In the genomic region with DNA sequence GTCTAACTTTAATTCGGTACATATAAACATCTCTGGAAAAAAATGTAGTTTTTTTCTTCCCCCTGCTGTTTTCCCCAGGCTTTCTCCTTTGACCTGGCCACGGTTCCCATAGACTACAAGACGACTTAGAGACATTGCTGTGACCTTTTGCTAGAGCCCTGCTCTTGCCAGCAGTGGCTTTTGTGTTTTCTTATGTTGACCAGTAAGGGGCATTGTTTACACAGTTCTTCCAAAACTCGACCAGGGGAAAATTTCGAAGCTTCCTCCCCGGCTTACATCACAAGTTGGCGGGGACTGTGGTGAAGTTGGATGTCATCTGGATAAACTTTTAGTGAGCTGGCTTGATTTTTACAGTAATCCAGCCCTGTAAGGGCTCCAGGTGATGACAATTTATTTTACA, we compare ENCODE assay signal across 16 cellular contexts. TPM values are rescaled to one million over a fixed set of nuclear protein-coding genes. Genes with fewer than 3 reads are reported as not detected.
DNase-seq lines count a peak whose midpoint lies in the region; ATAC-seq and TF ChIP-seq lines count a peak whose summit lies in the region.
"Had no signal": no experiment of that assay in that cellular context is flagged by ENCODE, and none has a peak within 500 bp of the region (broad histone marks: within the 10 kb centered on the region; RNA-seq: fewer than 3 reads in every experiment).

No MANE protein-coding gene starts in this region.

- no peaks in the 10 kb centered on the region for H3K36me3 ChIP-seq in HCT116 (ENCODE audit: control insufficient read depth in 1 of 2, insufficient read depth in 2 of 2, low read length in 2 of 2)
- H3K36me3 ChIP-seq: heart right ventricle, suprapubic skin had no signal

- no peaks in the 10 kb centered on the region for H3K27me3 ChIP-seq in HCT116 (ENCODE audit: insufficient read depth, low read length)
- H3K27me3 ChIP-seq: suprapubic skin had no signal

- POLR2A ChIA-PET in HCT116 (lab: Charles Lee) = no interaction called here

- no peaks in the 10 kb centered on the region for H3K79me2 ChIP-seq in HCT116 (ENCODE audit: insufficient read depth, low read length)

- H3K27ac Mint-ChIP-seq in memory B cell = no peak overlapping the region
- H3K27ac Mint-ChIP-seq in activated naive CD4-positive, alpha-beta T cell treated with anti-CD3 and anti-CD28 coated beads, Interleukin-2, amount 50 U/mL, for 72 hours = no peak overlapping the region
- H3K27ac Mint-ChIP-seq: activated CD4-positive, alpha-beta memory T cell treated with anti-CD3 and anti-CD28 coated beads, Interleukin-2, amount 10 ng/mL, durations not matched to agents 7 days and 5 days; effector memory CD8-positive, alpha-beta T cell had no signal

- peak; percentile 8 for TF ChIP-seq CTCF in GM12865 (IDR thresholded peaks at IDR 0.05; ENCODE audit: insufficient read depth, low read depth, low read length, missing control alignments)
- TF ChIP-seq CTCF in HCT116 (IDR thresholded peaks at IDR 0.05 in 2 of 3, conservative IDR thresholded peaks at IDR 0.05 in 1 of 3; ENCODE audit: borderline replicate concordance in 1 of 3, insufficient read depth in 1 of 3, low read depth in 2 of 3, low read length in 2 of 3) = 0 out of 6 replicates have a peak, but pooled peaks of 1 of the 3 experiments have one; percentile 2
- no peak for TF ChIP-seq CTCF in VCaP (conservative IDR thresholded peaks at IDR 0.05)
- no peak for TF ChIP-seq CTCF in lower leg skin (IDR thresholded peaks at IDR 0.05)

- no peak for TF ChIP-seq RAD21 in HCT116 (IDR thresholded peaks at IDR 0.05; ENCODE audit: low read depth)

- H3K4me1 ChIP-seq in HCT116 (ENCODE audit: control insufficient read depth in 1 of 2, insufficient read depth in 2 of 2, low read length in 2 of 2) = peaks cover 0 to 7% of the 10 kb centered on the region in 2 experiments; a peak in 2 of 4 replicates
- H3K4me1 ChIP-seq: heart right ventricle, suprapubic skin had no signal

- TF ChIP-seq POLR2A in HCT116 (IDR thresholded peaks at IDR 0.05; ENCODE audit: borderline replicate concordance, extremely low read depth, insufficient read depth, insufficient read length) (no peak), lower leg skin (IDR thresholded peaks at IDR 0.05) (no peak)

- DNase-seq in GM12865 (ENCODE audit: low read depth) (peak; percentile 30), HCT116 (ENCODE audit: low read depth, low spot score) (no peak), memory B cell (ENCODE audit: low spot score in 2 of 2) (no peak), SW 1271 (lab: John Stamatoyannopoulos, UW) (no peak), lower leg skin (ENCODE audit: low spot score in 2 of 2) (no peak)
- DNase-seq in activated naive CD4-positive, alpha-beta T cell treated with anti-CD3 and anti-CD28 coated beads, Interleukin-2, amount 50 U/mL, for 72 hours (ENCODE audit: low spot score in 2 of 2) = no peak
- no peak for DNase-seq in activated CD4-positive, alpha-beta T cell treated with anti-CD3 and anti-CD28 coated beads for 48 hours
- DNase-seq: activated CD4-positive, alpha-beta memory T cell treated with anti-CD3 and anti-CD28 coated beads, Interleukin-2, amount 10 ng/mL, durations not matched to agents 7 days and 5 days; effector memory CD8-positive, alpha-beta T cell; EL; heart right ventricle; left cardiac atrium; small intestine; T-helper 2 cell had no signal

- H3K27me3 Mint-ChIP-seq in memory B cell = peaks cover 1% of the 10 kb centered on the region

- ATAC-seq in HCT116 (0 out of 2 replicates have a peak, but pooled peaks have one; percentile 27), memory B cell (ENCODE audit: low read depth) (peak; percentile 21)
- no peak for ATAC-seq in activated naive CD4-positive, alpha-beta T cell treated with anti-CD3 and anti-CD28 coated beads, Interleukin-2, amount 50 U/mL, for 72 hours
- ATAC-seq: effector memory CD8-positive, alpha-beta T cell; heart right ventricle; left cardiac atrium had no signal

- H4K20me1 ChIP-seq in HCT116 (ENCODE audit: insufficient read depth) = no peaks in the 10 kb centered on the region

- H2AFZ ChIP-seq in HCT116 (ENCODE audit: low read depth, low read length, poor library complexity, severe bottlenecking) = no peak overlapping the region

- no peak overlapping the region for H3K4me2 ChIP-seq in HCT116 (ENCODE audit: low read length)

- intact Hi-C loops in HCT116 (cut with micrococcal nuclease) = no loop called here
- intact Hi-C loops in lower leg skin (cut with DNase I; ENCODE audit: low total_unique reads) = no loop called here

- H3K36me3 Mint-ChIP-seq in memory B cell = no peaks in the 10 kb centered on the region
- no peaks in the 10 kb centered on the region for H3K36me3 Mint-ChIP-seq in activated naive CD4-positive, alpha-beta T cell treated with anti-CD3 and anti-CD28 coated beads, Interleukin-2, amount 50 U/mL, for 72 hours

- H3K9ac ChIP-seq in HCT116 (ENCODE audit: low read length) = no peak overlapping the region

- H3K4me3 ChIP-seq in GM12865 (ENCODE audit: low read depth, low read length) = no peak overlapping the region
- H3K4me3 ChIP-seq in HCT116 (replicated peaks in 1 of 2; ENCODE audit: low read depth in 1 of 2, low read length in 2 of 2) = no peak overlapping the region
- H3K4me3 ChIP-seq in lower leg skin (ENCODE audit: low read depth, poor library complexity, severe bottlenecking) = no peak overlapping the region
- H3K4me3 ChIP-seq: heart right ventricle, suprapubic skin had no signal

- no TSS peak for BruUV-seq in HCT116 (replicated peaks; lab: Mats Ljungman, UMichigan)

- 45 to 46% methylated on average over 7 of the region's 7 CpGs for WGBS in lower leg skin, 2 donors

- H3K4me3 Mint-ChIP-seq in memory B cell = no peak overlapping the region
- H3K4me3 Mint-ChIP-seq: activated CD4-positive, alpha-beta memory T cell treated with anti-CD3 and anti-CD28 coated beads, Interleukin-2, amount 10 ng/mL, durations not matched to agents 7 days and 5 days; effector memory CD8-positive, alpha-beta T cell had no signal

- H3K27ac ChIP-seq in HCT116 (ENCODE audit: low read depth, low read length) (no peak overlapping the region), VCaP (peak overlapping the region; percentile 68; the same call in 1 of the 2 replicates)
- H3K27ac ChIP-seq: heart right ventricle, suprapubic skin had no signal

- no peaks in the 10 kb centered on the region for H3K9me3 ChIP-seq in HCT116 (ENCODE audit: control insufficient read depth in 1 of 2, insufficient read depth in 1 of 2, low read depth in 1 of 2, low read length in 2 of 2)
- H3K9me3 ChIP-seq: heart right ventricle, suprapubic skin had no signal

- H3K9me3 Mint-ChIP-seq in memory B cell = no peaks in the 10 kb centered on the region
- H3K9me3 Mint-ChIP-seq in activated naive CD4-positive, alpha-beta T cell treated with anti-CD3 and anti-CD28 coated beads, Interleukin-2, amount 50 U/mL, for 72 hours = no peaks in the 10 kb centered on the region
- H3K9me3 Mint-ChIP-seq: activated CD4-positive, alpha-beta memory T cell treated with anti-CD3 and anti-CD28 coated beads, Interleukin-2, amount 10 ng/mL, durations not matched to agents 7 days and 5 days; effector memory CD8-positive, alpha-beta T cell had no signal

- RAD21 ChIA-PET in HCT116 (lab: Charles Lee; ENCODE audit: low non-redundant PET in 1 of 2, low total read pairs in 2 of 2, uncharacterized antibody in 2 of 2, unreplicated experiment in 2 of 2) = no interaction called here

- CTCF ChIA-PET in HCT116 (lab: Charles Lee) = interaction anchor here (1.4 kb wide), 1 partner anchor 8 kb away, joined by 3 read pairs; no protein-coding TSS in a partner anchor

- H3K9me2 ChIP-seq in HCT116 (ENCODE audit: insufficient read depth) = no peaks in the 10 kb centered on the region

- H3K4me1 Mint-ChIP-seq in memory B cell = peaks cover 2% of the 10 kb centered on the region

TF ChIP-seq in HCT116, 20 proteins besides CTCF, POLR2A, EP300 and RAD21:
- TF ChIP-seq FOSL1 (IDR thresholded peaks at IDR 0.05; ENCODE audit: low read depth) = no peak

RNA-seq across cellular contexts. Expression of a gene that starts 9.3 kb away (rescaled TPM):
- total RNA-seq in HCT116 (2021; ENCODE audit: unreplicated experiment) = not detected
- polyA plus RNA-seq in HCT116 (2012) = 0.04 TPM in 1 of 2 replicates, not detected in the other
- not detected for total RNA-seq in activated naive CD4-positive, alpha-beta T cell treated with anti-CD3 and anti-CD28 coated beads, Interleukin-2, amount 50 U/mL, for 72 hours
- 1 to 10 TPM in 1 of 4 donors, under 1 TPM in 3; 0.25 to 2.1 (median 0.51) TPM for total RNA-seq in lower leg skin
- total RNA-seq: activated CD4-positive, alpha-beta memory T cell treated with anti-CD3 and anti-CD28 coated beads, Interleukin-2, amount 10 ng/mL, durations not matched to agents 7 days and 5 days; heart right ventricle; left cardiac atrium had no signal
- polyA plus RNA-seq: heart right ventricle had no signal

Comparison
In these comparisons a context has a peak if more than half of its experiments do, and no peak if none do; other contexts are left out.
1. ATAC-seq: peak in HCT116 (single experiment) and memory B cell (single experiment); none in activated naive CD4-positive, alpha-beta T cell treated with anti-CD3 and anti-CD28 coated beads, Interleukin-2, amount 50 U/mL, for 72 hours (0 of 2).